ENCODE assay signal across 20 cellular contexts in genomic region chr10:131860806-131861440, GRCh38. TPM values are rescaled to one million over a fixed set of nuclear protein-coding genes. Genes with fewer than 3 reads are reported as not detected.
DNase-seq lines count a peak whose midpoint lies in the region; ATAC-seq and TF ChIP-seq lines count a peak whose summit lies in the region.
"Had no signal": no experiment of that assay in that cellular context is flagged by ENCODE, and none has a peak within 500 bp of the region (broad histone marks: within the 10 kb centered on the region; RNA-seq: fewer than 3 reads in every experiment).

No MANE protein-coding gene starts in this region.

- no peak overlapping the region for H3K4me3 Mint-ChIP-seq in CD14-positive monocyte
- no peak overlapping the region for H3K4me3 Mint-ChIP-seq in T-helper 17 cell
- H3K4me3 Mint-ChIP-seq: activated CD8-positive, alpha-beta T cell treated with anti-CD3 and anti-CD28 coated beads, Interleukin-2, amount 10 ng/mL, durations not matched to agents 7 days and 5 days; activated naive CD4-positive, alpha-beta T cell treated with anti-CD3 and anti-CD28 coated beads for 36 hours; CD4-positive, alpha-beta T cell; stimulated activated memory B cell treated with anti-CD40 and anti-IgM and Interleukin-4, amounts not matched to agents 10 μg/mL and 1 μg/mL and 100 μg/mL, for 72 hours had no signal

- H3K27me3 Mint-ChIP-seq in CD14-positive monocyte (ENCODE audit: low read depth in 3 of 3) (peaks cover 3 to 14% (median 14%) of the 10 kb centered on the region in 3 donors), T-helper 17 cell (peaks cover 32% of the 10 kb centered on the region)

- in situ Hi-C loops in KBM-7 (cut with MboI; ENCODE audit: low pct_unique_long_range_greater_than_20kb, low sequenced_read_pairs), result loop anchor here (25.0 kb wide), 1 partner anchor 1674 kb away; no protein-coding TSS in a partner anchor

- DNase-seq in CD14-positive monocyte (ENCODE audit: low spot score) (peak; percentile 4), T-helper 17 cell (no peak), mesenteric fat pad (ENCODE audit: low spot score) (peak; percentile 82), KBM-7 (no peak), GM10248 (ENCODE audit: extremely low spot score) (no peak), NAMALWA (ENCODE audit: low spot score) (no peak)
- DNase-seq: activated CD4-positive, CD25-positive, alpha-beta regulatory T cell; activated CD8-positive, alpha-beta T cell treated with anti-CD3 and anti-CD28 coated beads, Interleukin-2, amount 10 ng/mL, durations not matched to agents 7 days and 5 days; activated naive CD4-positive, alpha-beta T cell treated with anti-CD3 and anti-CD28 coated beads for 36 hours; CD4-positive, alpha-beta T cell; glutamatergic neuron; HCEC 1CT; left ventricle myocardium inferior; NCI-H187; NCI-H446 treated with DMSO at 0.1 percent for 48 hours; psoas muscle; stimulated activated CD4-positive, alpha-beta T cell treated with anti-CD3 and anti-CD28 coated beads, Interleukin-2, amount 100 ng/mL, for 24 hours; T-helper 9 cell had no signal

- ATAC-seq in T-helper 17 cell, result no peak
- ATAC-seq: activated CD8-positive, alpha-beta T cell treated with anti-CD3 and anti-CD28 coated beads, Interleukin-2, amount 10 ng/mL, durations not matched to agents 7 days and 5 days; psoas muscle; stimulated activated memory B cell treated with anti-CD40 and anti-IgM and Interleukin-4, amounts not matched to agents 10 μg/mL and 1 μg/mL and 100 μg/mL, for 72 hours had no signal

- H3K4me1 Mint-ChIP-seq in CD14-positive monocyte (no peaks in the 10 kb centered on the region), T-helper 17 cell (peaks cover 4% of the 10 kb centered on the region)
- H3K4me1 Mint-ChIP-seq: stimulated activated memory B cell treated with anti-CD40 and anti-IgM and Interleukin-4, amounts not matched to agents 10 μg/mL and 1 μg/mL and 100 μg/mL, for 72 hours had no signal

- CTCF ChIA-PET in GM10248 (lab: Yijun Ruan, JAX), result interaction anchor here (1.2 kb wide), 1 partner anchor 13 kb away, joined by 3 read pairs; no protein-coding TSS in a partner anchor

- no peaks in the 10 kb centered on the region for H3K36me3 Mint-ChIP-seq in CD14-positive monocyte
- H3K36me3 Mint-ChIP-seq in T-helper 17 cell (ENCODE audit: low read depth), result no peaks in the 10 kb centered on the region
- H3K36me3 Mint-ChIP-seq: stimulated activated memory B cell treated with anti-CD40 and anti-IgM and Interleukin-4, amounts not matched to agents 10 μg/mL and 1 μg/mL and 100 μg/mL, for 72 hours had no signal

- H3K9me3 ChIP-seq in T-helper 17 cell (ENCODE audit: control insufficient read depth, low read length, poor library complexity, severe bottlenecking), result no peaks in the 10 kb centered on the region
- H3K9me3 ChIP-seq: left ventricle myocardium inferior, psoas muscle had no signal

- peaks cover 0 to 4% (median 0%) of the 10 kb centered on the region in 7 donors for H3K9me3 Mint-ChIP-seq in CD14-positive monocyte
- H3K9me3 Mint-ChIP-seq: activated naive CD4-positive, alpha-beta T cell treated with anti-CD3 and anti-CD28 coated beads for 36 hours; CD4-positive, alpha-beta T cell; stimulated activated memory B cell treated with anti-CD40 and anti-IgM and Interleukin-4, amounts not matched to agents 10 μg/mL and 1 μg/mL and 100 μg/mL, for 72 hours had no signal

- H3K27ac Mint-ChIP-seq in CD14-positive monocyte (no peak overlapping the region), T-helper 17 cell (peak overlapping the region; percentile 14)
- H3K27ac Mint-ChIP-seq: activated CD8-positive, alpha-beta T cell treated with anti-CD3 and anti-CD28 coated beads, Interleukin-2, amount 10 ng/mL, durations not matched to agents 7 days and 5 days; activated naive CD4-positive, alpha-beta T cell treated with anti-CD3 and anti-CD28 coated beads for 36 hours; CD4-positive, alpha-beta T cell; stimulated activated memory B cell treated with anti-CD40 and anti-IgM and Interleukin-4, amounts not matched to agents 10 μg/mL and 1 μg/mL and 100 μg/mL, for 72 hours had no signal

- POLR2A ChIA-PET in GM10248 (lab: Yijun Ruan, JAX), result no interaction called here

- intact Hi-C loops in CD14-positive monocyte (cut with micrococcal nuclease), result no loop called here

- TF ChIP-seq CTCF in CD14-positive monocyte (IDR thresholded peaks at IDR 0.05), result no peak
- TF ChIP-seq CTCF in GM12873 (IDR thresholded peaks at IDR 0.05; ENCODE audit: insufficient read depth, low read depth, low read length, missing control alignments), result peak; percentile 8
- TF ChIP-seq CTCF in GM10248 (IDR thresholded peaks at IDR 0.05; ENCODE audit: control extremely low read depth, extremely low read depth, low read depth, missing control alignments), result no peak

RNA-seq across cellular contexts. Expression of gene PPP2R2D, which starts 39.9 kb away (rescaled TPM):
- 10 to 100 TPM; 12.8 to 12.9 TPM for polyA plus RNA-seq in CD14-positive monocyte
- 10 to 100 TPM; 34.5 to 36.6 TPM for total RNA-seq in T-helper 17 cell
- total RNA-seq in mesenteric fat pad, result 27.4 TPM

Comparison
In these comparisons a context has a peak if more than half of its experiments do, and no peak if none do; other contexts are left out.
1. DNase-seq: peak in CD14-positive monocyte (single experiment) and mesenteric fat pad (single experiment); none in T-helper 17 cell (0 of 3), KBM-7 (single experiment), GM10248 (single experiment) and NAMALWA (single experiment).